8 cellular contexts compared by ENCODE assay signal in the genomic region with DNA sequence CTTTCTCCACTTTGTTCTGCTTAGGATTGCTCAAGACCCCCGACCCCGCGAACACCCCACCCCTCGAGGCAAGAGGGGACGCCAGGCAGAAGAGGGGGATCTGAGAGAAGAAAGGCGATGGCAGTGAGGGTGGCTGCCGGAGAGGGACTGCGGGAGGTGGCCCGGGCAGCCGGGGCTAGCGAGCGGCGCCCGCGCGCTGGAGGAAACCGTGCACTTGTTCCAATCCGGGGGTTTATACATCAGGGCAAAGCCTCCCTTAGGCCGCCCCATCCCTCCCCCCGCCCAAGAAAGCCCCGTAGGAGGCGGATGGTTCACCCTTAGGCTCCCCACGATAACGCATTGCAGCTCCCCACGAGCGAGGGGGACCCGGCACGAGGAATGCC.
DNase-seq lines count a peak whose midpoint lies in the region; TF ChIP-seq lines count a peak whose summit lies in the region.

No MANE protein-coding gene starts in this region.

- TF ChIP-seq CTCF in astrocyte of the cerebellum (IDR thresholded peaks at IDR 0.05; ENCODE audit: low read depth, low read length, missing control alignments): no peak

- H3K9ac ChIP-seq in subcutaneous abdominal adipose tissue (ENCODE audit: low read length in 5 of 5): peak overlapping the region in 1 of 5 donors; percentile 10

- no peaks in the 10 kb centered on the region for H3K9me3 ChIP-seq in subcutaneous abdominal adipose tissue (ENCODE audit: control insufficient read depth in 5 of 5, low read length in 5 of 5)

- H3K36me3 ChIP-seq in subcutaneous abdominal adipose tissue (ENCODE audit: control insufficient read depth in 5 of 5, insufficient read depth in 5 of 5, low read length in 5 of 5): no peaks in the 10 kb centered on the region

- no peak overlapping the region for H3K27ac ChIP-seq in subcutaneous abdominal adipose tissue (ENCODE audit: low read depth, low read length)

- in situ Hi-C loops in astrocyte of the cerebellum (cut with HindIII; ENCODE audit: low sequenced_read_pairs): no loop called here

- peak; percentile 59 for DNase-seq in DMS53 (lab: John Stamatoyannopoulos, UW)
- no peak for DNase-seq in DMS53 treated with DMSO at 0.1 percent for 48 hours (lab: John Stamatoyannopoulos, UW; ENCODE audit: unreplicated experiment)
- DNase-seq in astrocyte of the cerebellum (ENCODE audit: low read depth): no peak
- DNase-seq in iPS-NIHi7 (ENCODE audit: extremely low spot score): peak; percentile 29
- DNase-seq in NCI-H2196 (lab: John Stamatoyannopoulos, UW; ENCODE audit: unreplicated experiment): no peak
- DNase-seq in NOMO-1 (lab: John Stamatoyannopoulos, UW; ENCODE audit: unreplicated experiment in 2 of 2): no peak
- no peak for DNase-seq in NCI-H510A (lab: John Stamatoyannopoulos, UW)

- H3K27me3 ChIP-seq in subcutaneous abdominal adipose tissue (ENCODE audit: control insufficient read depth in 5 of 5, insufficient read depth in 4 of 5, low read length in 5 of 5): peaks cover 0 to 22% (median 12%) of the 10 kb centered on the region in 5 donors

- peak overlapping the region; percentile 61 for H3K4me3 ChIP-seq in astrocyte of the cerebellum (ENCODE audit: low read depth, low read length)
- peak overlapping the region in 4 of 5 donors; percentile 34 to 60 (median 54) for H3K4me3 ChIP-seq in subcutaneous abdominal adipose tissue (ENCODE audit: low read depth in 1 of 5, low read length in 5 of 5)

- peaks cover 0 to 17% (median 13%) of the 10 kb centered on the region in 5 donors for H3K4me1 ChIP-seq in subcutaneous abdominal adipose tissue (ENCODE audit: control insufficient read depth in 5 of 5, insufficient read depth in 5 of 5, low read length in 5 of 5)

Comparison
In these comparisons a context has a peak if more than half of its experiments do, and no peak if none do; other contexts are left out.
1. DNase-seq: peak in DMS53 (single experiment) and iPS-NIHi7 (single experiment); none in DMS53 treated with DMSO at 0.1 percent for 48 hours (single experiment), astrocyte of the cerebellum (single experiment), NCI-H2196 (single experiment), NOMO-1 (0 of 2) and NCI-H510A (single experiment).